ENCODE assay signal across 8 cellular contexts in the genomic region with DNA sequence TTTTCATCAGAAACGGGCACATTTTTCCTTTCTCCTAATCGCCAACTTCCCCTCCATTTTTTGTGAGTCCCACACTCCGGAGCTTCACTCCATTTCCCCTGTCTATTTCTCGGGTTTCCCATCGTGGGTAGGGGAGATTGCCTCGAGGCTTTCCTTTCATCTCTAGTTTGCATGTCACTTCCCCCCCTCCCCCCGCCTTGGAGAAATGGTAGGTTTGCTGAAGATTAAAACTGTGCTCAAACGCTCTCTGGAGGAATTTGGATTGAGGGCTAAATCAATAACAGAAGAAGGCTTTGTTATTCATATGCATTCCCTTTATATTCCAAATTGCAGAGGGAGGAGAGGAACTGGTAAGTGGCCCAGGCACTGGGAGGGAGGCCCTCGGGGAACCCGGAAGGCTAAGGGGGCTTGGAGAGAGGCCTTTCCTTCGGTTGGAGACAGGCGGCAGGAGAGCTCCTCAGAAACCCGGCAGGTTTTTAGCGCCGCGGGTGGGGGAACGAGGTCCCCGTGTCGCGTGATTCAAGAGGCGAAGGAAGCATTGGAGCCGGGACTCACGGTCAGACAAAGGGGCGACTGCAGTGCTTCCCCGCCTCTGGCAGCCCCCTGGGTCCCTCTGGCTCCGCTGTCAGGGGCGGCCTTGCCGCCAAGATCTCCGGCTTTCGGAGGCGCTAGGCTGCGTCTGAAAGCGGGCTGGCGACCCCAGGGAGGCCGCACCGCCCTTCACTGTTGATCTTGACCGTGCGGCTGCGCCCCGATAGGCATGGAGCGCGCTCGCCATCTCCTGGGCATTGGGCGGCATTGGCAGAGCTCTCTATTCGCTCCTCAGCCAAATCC.
DNase-seq lines count a peak whose midpoint lies in the region; ATAC-seq and TF ChIP-seq lines count a peak whose summit lies in the region.

No MANE protein-coding gene starts in this region.

- peak; percentile 73 for TF ChIP-seq CTCF in 22Rv1 (IDR thresholded peaks at IDR 0.05)
- TF ChIP-seq CTCF in GM12874 (IDR thresholded peaks at IDR 0.05; ENCODE audit: insufficient read depth, low read depth, low read length): peak; percentile 92

- H3K27ac ChIP-seq in 22Rv1: no peak overlapping the region

- DNase-seq in NCI-H1694 treated with DMSO at 0.1 percent for 48 hours (lab: John Stamatoyannopoulos, UW) (peak; percentile 72), UCSD-AML1 (lab: John Stamatoyannopoulos, UW; ENCODE audit: unreplicated experiment) (peak; percentile 75), kidney tubule cell (ENCODE audit: low spot score) (peak; percentile 74)
- DNase-seq in central memory CD4-positive, alpha-beta T cell: peak; percentile 48
- peak; percentile 27 to 50 for DNase-seq in stimulated activated CD4-positive, alpha-beta T cell treated with anti-CD3 and anti-CD28 coated beads, Interleukin-1b, Interleukin-23, amount 100 ng/mL, for 4 hours (ENCODE audit: low read depth in 2 of 2)

- ATAC-seq in HG02852 (IDR thresholded peaks at IDR 0.05; ENCODE audit: unreplicated experiment): peak; percentile 83
